Comparison of ENCODE assay signal across 12 cellular contexts in genomic region chr3:64209866-64210609, GRCh38. TPM values are rescaled to one million over a fixed set of nuclear protein-coding genes. Genes with fewer than 3 reads are reported as not detected.
DNase-seq lines count a peak whose midpoint lies in the region; ATAC-seq and TF ChIP-seq lines count a peak whose summit lies in the region.
"Had no signal": no experiment of that assay in that cellular context is flagged by ENCODE, and none has a peak within 500 bp of the region (broad histone marks: within the 10 kb centered on the region; RNA-seq: fewer than 3 reads in every experiment).

No MANE protein-coding gene starts in this region.

- no peak overlapping the region for H2AFZ ChIP-seq in GM23338

- no peak overlapping the region for H3K4me3 Mint-ChIP-seq in GM23338
- H3K4me3 Mint-ChIP-seq: activated CD4-positive, alpha-beta T cell treated with anti-CD3 and anti-CD28 coated beads for 36 hours; B cell had no signal

- H3K4me3 ChIP-seq in ovary (no peak overlapping the region), GM23338 (no peak overlapping the region)
- H3K4me3 ChIP-seq: cardiac muscle cell had no signal

- H3K27ac Mint-ChIP-seq in GM23338: no peak overlapping the region
- H3K27ac Mint-ChIP-seq: activated CD4-positive, alpha-beta T cell treated with anti-CD3 and anti-CD28 coated beads for 36 hours; B cell had no signal

- no peaks in the 10 kb centered on the region for H4K20me1 ChIP-seq in GM23338 (replicated peaks; ENCODE audit: insufficient read depth)

- H3K9me3 ChIP-seq in ovary: no peaks in the 10 kb centered on the region

- TF ChIP-seq EP300 in ovary (IDR thresholded peaks at IDR 0.05): no peak

- H3K27ac ChIP-seq in ovary (peak overlapping the region in 1 of 2 donors; percentile 52), GM23338 (ENCODE audit: low read depth) (no peak overlapping the region)
- H3K27ac ChIP-seq: cardiac muscle cell had no signal

- H3K36me3 ChIP-seq in ovary (no peaks in the 10 kb centered on the region), GM23338 (ENCODE audit: insufficient read depth) (no peaks in the 10 kb centered on the region)
- H3K36me3 ChIP-seq: cardiac muscle cell had no signal

- ATAC-seq in GM23338 (no peak), HG03378 (IDR thresholded peaks at IDR 0.05; ENCODE audit: unreplicated experiment) (no peak), GM21529 (IDR thresholded peaks at IDR 0.05; ENCODE audit: unreplicated experiment) (no peak)
- ATAC-seq: activated CD4-positive, alpha-beta T cell treated with anti-CD3 and anti-CD28 coated beads for 36 hours had no signal

- no peak for TF ChIP-seq POLR2A in ovary (IDR thresholded peaks at IDR 0.05)

- 26 to 38% (median 29%) methylated on average over 12 of the region's 12 CpGs for WGBS in ovary, 3 donors

- intact Hi-C loops in head of caudate nucleus (cut with DNase I) (loop anchor here (10.0 kb wide), 1 partner anchor 105 kb away; no protein-coding TSS in a partner anchor), ovary (cut with DNase I) (no loop called here)

- H3F3A ChIP-seq in GM23338 (replicated peaks; ENCODE audit: low read depth): no peaks in the 10 kb centered on the region

- H3K9me3 Mint-ChIP-seq in GM23338: no peaks in the 10 kb centered on the region

- H3K27me3 Mint-ChIP-seq in GM23338 (ENCODE audit: insufficient read depth, low read depth, poor library complexity): peaks cover 2% of the 10 kb centered on the region
- H3K27me3 Mint-ChIP-seq: B cell had no signal

- H3K9me2 ChIP-seq in GM23338 (ENCODE audit: insufficient read depth): peaks cover 9% of the 10 kb centered on the region

- H3K79me2 ChIP-seq in GM23338 (replicated peaks; ENCODE audit: insufficient read depth): no peaks in the 10 kb centered on the region

- DNase-seq in AG08395 (ENCODE audit: low spot score): peak; percentile 74
- peak; percentile 69 for DNase-seq in UCSD-AML1 (lab: John Stamatoyannopoulos, UW; ENCODE audit: unreplicated experiment)
- DNase-seq in head of caudate nucleus: peak; percentile 58 to 93 (median 80)
- DNase-seq in ovary: peak; percentile 56 to 80 (median 73)
- DNase-seq in NCI-H146 (lab: John Stamatoyannopoulos, UW): no peak
- DNase-seq in GM23338 (ENCODE audit: low spot score): no peak
- DNase-seq: activated CD4-positive, alpha-beta T cell treated with anti-CD3 and anti-CD28 coated beads for 36 hours; H7 had no signal

- TF ChIP-seq CTCF in ovary (IDR thresholded peaks at IDR 0.05) (no peak), GM23338 (conservative IDR thresholded peaks at IDR 0.05; ENCODE audit: low read depth in 2 of 2) (no peak)

- peaks cover 44% of the 10 kb centered on the region for H3K4me1 ChIP-seq in ovary (ENCODE audit: insufficient read depth)
- H3K4me1 ChIP-seq in GM23338 (ENCODE audit: insufficient read depth): peaks cover 11% of the 10 kb centered on the region

- peaks cover 18% of the 10 kb centered on the region for H3K4me1 Mint-ChIP-seq in GM23338
- H3K4me1 Mint-ChIP-seq: activated CD4-positive, alpha-beta T cell treated with anti-CD3 and anti-CD28 coated beads for 36 hours had no signal

- no peaks in the 10 kb centered on the region for H3K27me3 ChIP-seq in ovary
- no peaks in the 10 kb centered on the region for H3K27me3 ChIP-seq in GM23338 (ENCODE audit: insufficient read depth)
- H3K27me3 ChIP-seq: cardiac muscle cell had no signal

- no peak overlapping the region for H3K4me2 ChIP-seq in GM23338

- no peaks in the 10 kb centered on the region for H3K36me3 Mint-ChIP-seq in GM23338 (ENCODE audit: low read depth)

TF ChIP-seq in GM23338, 12 proteins besides CTCF, POLR2A, EP300 and RAD21:
- TF ChIP-seq POLR2AphosphoS5 (IDR thresholded peaks at IDR 0.05; ENCODE audit: low read depth) (no peak), JUNB (IDR thresholded peaks at IDR 0.05; ENCODE audit: unreplicated experiment) (no peak), EZH2 (IDR thresholded peaks at IDR 0.05; ENCODE audit: low read depth, unreplicated experiment) (no peak), STAT1 (IDR thresholded peaks at IDR 0.05; ENCODE audit: unreplicated experiment) (no peak), ZNF462 (CRISPR knock-in tag; IDR thresholded peaks at IDR 0.05) (no peak), ETS1 (IDR thresholded peaks at IDR 0.05) (no peak), ZNF331 (CRISPR knock-in tag; IDR thresholded peaks at IDR 0.05; ENCODE audit: low read depth) (no peak), CREB1 (CRISPR knock-in tag; IDR thresholded peaks at IDR 0.05; ENCODE audit: low read depth) (no peak), ZNF114 (CRISPR knock-in tag; IDR thresholded peaks at IDR 0.05) (no peak), EZH2phosphoT487 (IDR thresholded peaks at IDR 0.05; ENCODE audit: unreplicated experiment) (no peak)

RNA-seq across cellular contexts. Expression of gene PRICKLE2, which starts 15.2 kb away (rescaled TPM):
- total RNA-seq in ovary: 10 to 100 TPM; 22.2 to 34.8 (median 27.2) TPM
- 10 to 100 TPM in 1 of 2 donors, 1 to 10 TPM in 1; 6.3 to 18.2 TPM for polyA plus RNA-seq in ovary
- 12.0 and 12.5 TPM in 2 replicates for total RNA-seq in GM23338 (2014; rRNA removed; shearing (Covaris generic))
- 0.80 and 1.1 TPM in 2 replicates for polyA plus RNA-seq in GM23338 (2016; fragmentation: Nextera tagmentation; extraction: Ambion mirVana)
- total RNA-seq: activated CD4-positive, alpha-beta T cell treated with anti-CD3 and anti-CD28 coated beads for 36 hours had no signal

Comparison
In these comparisons a context has a peak if more than half of its experiments do, and no peak if none do; other contexts are left out.
1. DNase-seq: peak in AG08395 (single experiment), UCSD-AML1 (single experiment), head of caudate nucleus (42 of 42) and ovary (5 of 5); none in NCI-H146 (single experiment) and GM23338 (single experiment).